ENCODE assay signal across 21 cellular contexts in genomic region chr7:134632052-134632451, GRCh38. TPM values are rescaled to one million over a fixed set of nuclear protein-coding genes. Genes with fewer than 3 reads are reported as not detected.
DNase-seq lines count a peak whose midpoint lies in the region; ATAC-seq, FAIRE-seq and TF ChIP-seq lines count a peak whose summit lies in the region.
"Had no signal": no experiment of that assay in that cellular context is flagged by ENCODE, and none has a peak within 500 bp of the region (broad histone marks: within the 10 kb centered on the region; RNA-seq: fewer than 3 reads in every experiment).

No MANE protein-coding gene starts in this region.

- FAIRE-seq in A549 (lab: Jason Lieb, UNC) (peak; percentile 39), endothelial cell of umbilical vein (lab: Jason Lieb, UNC) (no peak), GM12891 (lab: Jason Lieb, UNC) (no peak)
- FAIRE-seq: G401.6, H1 had no signal

- POLR2A ChIA-PET in A549 (lab: Yijun Ruan, JAX), result interaction anchor here (1.6 kb wide), 1 partner anchor 13 kb away, joined by 7 read pairs; no protein-coding TSS in a partner anchor
- POLR2A ChIA-PET in endothelial cell of umbilical vein (lab: Charles Lee), result interaction anchor here (1.5 kb wide), 1 partner anchor 14 kb away, joined by 8 read pairs; the partner anchor contains the start of gene BPGM

- TF ChIP-seq EP300 in A549 (IDR thresholded peaks at IDR 0.05), result no peak

- H3K27ac Mint-ChIP-seq in HFFc6, result peak overlapping the region; percentile 87; the same call in 1 of the 2 replicates
- H3K27ac Mint-ChIP-seq in effector memory CD8-positive, alpha-beta T cell, result no peak overlapping the region
- H3K27ac Mint-ChIP-seq: B cell; CD4-positive, CD25-positive, alpha-beta regulatory T cell; CD8-positive, alpha-beta T cell had no signal

- ATAC-seq in A549, result no peak
- no peak for ATAC-seq in effector memory CD8-positive, alpha-beta T cell (replicated peaks)
- ATAC-seq: CD8-positive, alpha-beta T cell had no signal

- H3K27me3 Mint-ChIP-seq in HFFc6 (ENCODE audit: insufficient read depth), result no peaks in the 10 kb centered on the region
- H3K27me3 Mint-ChIP-seq in effector memory CD8-positive, alpha-beta T cell, result peaks cover 32 to 42% of the 10 kb centered on the region in 2 donors

- H3K4me1 ChIP-seq in A549, result no peaks in the 10 kb centered on the region
- H3K4me1 ChIP-seq in endothelial cell of umbilical vein (ENCODE audit: control insufficient read depth, extremely low read depth, insufficient read depth, low read length), result peaks cover 29% of the 10 kb centered on the region
- H3K4me1 ChIP-seq: BLaER1, Caco-2 had no signal

- no peaks in the 10 kb centered on the region for H3K36me3 ChIP-seq in endothelial cell of umbilical vein (ENCODE audit: control insufficient read depth in 2 of 2, extremely low read depth in 1 of 2, insufficient read depth in 2 of 2, low read length in 2 of 2)
- H3K36me3 ChIP-seq: BLaER1 had no signal

- dilution Hi-C loops in endothelial cell of umbilical vein (cut with MboI; ENCODE audit: extremely low pct_ligation_motif_present, low sequenced_read_pairs), result no loop called here

- H3K27ac ChIP-seq in A549 (no peak overlapping the region), endothelial cell of umbilical vein (ENCODE audit: insufficient read depth, low read depth, low read length) (peak overlapping the region; percentile 95)
- H3K27ac ChIP-seq: BLaER1, C4-2B, GM23248 had no signal

- H3K9me3 ChIP-seq in A549 (no peaks in the 10 kb centered on the region), endothelial cell of umbilical vein (replicated peaks; ENCODE audit: control insufficient read depth, insufficient read depth, low read length) (no peaks in the 10 kb centered on the region)
- H3K9me3 ChIP-seq: BLaER1, Caco-2 had no signal

- H3K27me3 ChIP-seq in endothelial cell of umbilical vein (ENCODE audit: control insufficient read depth in 2 of 2, insufficient read depth in 2 of 2, low read length in 2 of 2), result no peaks in the 10 kb centered on the region
- H3K27me3 ChIP-seq: BLaER1 had no signal

- intact Hi-C loops in endothelial cell of umbilical vein (cut with micrococcal nuclease), result loop anchor here (5.0 kb wide), 1 partner anchor 540 kb away; the partner anchor contains the start of gene CYREN

- no peaks in the 10 kb centered on the region for H4K20me1 ChIP-seq in endothelial cell of umbilical vein (replicated peaks; ENCODE audit: control insufficient read depth, extremely low read depth, insufficient read depth, low read length)
- H4K20me1 ChIP-seq: BLaER1 had no signal

- H3K36me3 Mint-ChIP-seq in HFFc6 (ENCODE audit: low read depth), result no peaks in the 10 kb centered on the region
- peaks cover 3% of the 10 kb centered on the region for H3K36me3 Mint-ChIP-seq in effector memory CD8-positive, alpha-beta T cell (ENCODE audit: insufficient read depth)
- H3K36me3 Mint-ChIP-seq: CD4-positive, CD25-positive, alpha-beta regulatory T cell; CD8-positive, alpha-beta T cell had no signal

- H3K4me3 ChIP-seq in A549 (no peak overlapping the region), endothelial cell of umbilical vein (replicated peaks in 1 of 3; ENCODE audit: insufficient read depth in 1 of 3, low read depth in 1 of 3, low read length in 3 of 3) (no peak overlapping the region)
- H3K4me3 ChIP-seq: BLaER1, GM23248 had no signal

- CTCF ChIA-PET in A549 (lab: Yijun Ruan, JAX) (interaction anchor here (0.7 to 6.8 kb wide), 26 partner anchors 9 to 353 kb away, joined by 3 to 80 read pairs (median 4); partner anchors contain the start of genes AKR1B10, BPGM and CALD1), endothelial cell of umbilical vein (lab: Charles Lee) (interaction anchor here (1.1 to 7.0 kb wide), 22 partner anchors 11 to 642 kb away, joined by 3 to 163 read pairs (median 6); partner anchors contain the start of gene BPGM)

- H3K9me3 Mint-ChIP-seq in HFFc6, result no peaks in the 10 kb centered on the region
- H3K9me3 Mint-ChIP-seq in effector memory CD8-positive, alpha-beta T cell, result no peaks in the 10 kb centered on the region
- H3K9me3 Mint-ChIP-seq: CD4-positive, CD25-positive, alpha-beta regulatory T cell; CD8-positive, alpha-beta T cell had no signal

- no peak for TF ChIP-seq POLR2A in A549 (IDR thresholded peaks at IDR 0.05; ENCODE audit: low read length)
- TF ChIP-seq POLR2A in endothelial cell of umbilical vein (IDR thresholded peaks at IDR 0.05; ENCODE audit: low read depth, low read length), result no peak
- TF ChIP-seq POLR2A in GM12891 (IDR thresholded peaks at IDR 0.05; ENCODE audit: low read depth, low read length), result no peak

- no peak for TF ChIP-seq CTCF in A549 (IDR thresholded peaks at IDR 0.05)
- TF ChIP-seq CTCF in HFFc6 (IDR thresholded peaks at IDR 0.05), result no peak
- no peak for TF ChIP-seq CTCF in endothelial cell of umbilical vein (IDR thresholded peaks at IDR 0.05; ENCODE audit: extremely low read depth in 1 of 2, insufficient read depth in 1 of 2, low read depth in 1 of 2, low read length in 2 of 2)

- BruUV-seq in endothelial cell of umbilical vein (replicated peaks; lab: Mats Ljungman, UMichigan), result no TSS peak

- no peak overlapping the region for H2AFZ ChIP-seq in endothelial cell of umbilical vein (ENCODE audit: low read depth, low read length)
- H2AFZ ChIP-seq: GM23248 had no signal

- H3K4me3 Mint-ChIP-seq in HFFc6, result no peak overlapping the region
- H3K4me3 Mint-ChIP-seq in effector memory CD8-positive, alpha-beta T cell, result no peak overlapping the region
- H3K4me3 Mint-ChIP-seq: B cell; CD4-positive, CD25-positive, alpha-beta regulatory T cell; CD8-positive, alpha-beta T cell had no signal

- H3K9ac ChIP-seq in endothelial cell of umbilical vein (replicated peaks; ENCODE audit: extremely low read depth, insufficient read depth, low read length), result no peak overlapping the region
- H3K9ac ChIP-seq: BLaER1, GM23248 had no signal

- DNase-seq in A549 (ENCODE audit: low read depth in 1 of 2, low spot score in 1 of 2), result no peak
- DNase-seq in HFFc6, result no peak
- DNase-seq in NCI-H526 (lab: John Stamatoyannopoulos, UW), result peak; percentile 90 to 91
- DNase-seq in endothelial cell of umbilical vein (ENCODE audit: low read depth, low spot score), result no peak
- no peak for DNase-seq in GM12891 (ENCODE audit: insufficient read length, low spot score)
- no peak for DNase-seq in effector memory CD8-positive, alpha-beta T cell
- DNase-seq in HuH-7.5 (ENCODE audit: low spot score), result no peak
- DNase-seq: 8988T; Caco-2; CD4-positive, CD25-positive, alpha-beta regulatory T cell; CD8-positive, alpha-beta T cell; DMS153; DND-41; GM23248; H7; HCEC 1CT had no signal

- TF ChIP-seq RAD21 in A549 (conservative IDR thresholded peaks at IDR 0.05 in 1 of 2, IDR thresholded peaks at IDR 0.05 in 1 of 2), result no peak

- no peaks in the 10 kb centered on the region for H3K9me1 ChIP-seq in endothelial cell of umbilical vein (replicated peaks; ENCODE audit: control insufficient read depth, extremely low read depth, insufficient read depth, low read length)

- H3K79me2 ChIP-seq in endothelial cell of umbilical vein (ENCODE audit: control insufficient read depth, insufficient read depth, low read length), result no peaks in the 10 kb centered on the region

- H3K4me2 ChIP-seq in A549, result no peak overlapping the region
- no peak overlapping the region for H3K4me2 ChIP-seq in endothelial cell of umbilical vein (ENCODE audit: insufficient read depth, low read length)
- H3K4me2 ChIP-seq: BLaER1 had no signal

- H3K4me1 Mint-ChIP-seq in HFFc6 (ENCODE audit: low read depth), result peaks cover 62% of the 10 kb centered on the region
- H3K4me1 Mint-ChIP-seq in effector memory CD8-positive, alpha-beta T cell (ENCODE audit: low read depth in 2 of 2), result peaks cover 6 to 16% of the 10 kb centered on the region in 2 donors

TF ChIP-seq in A549, 52 proteins besides CTCF, POLR2A, EP300 and RAD21:
- TF ChIP-seq CEBPB (IDR thresholded peaks at IDR 0.05), result no peak
- peak; percentile 48 for TF ChIP-seq MAFK (IDR thresholded peaks at IDR 0.05; ENCODE audit: partially characterized antibody)
- peak; percentile 52; the same call in 1 of the 2 replicates for TF ChIP-seq NFE2L2 (conservative IDR thresholded peaks at IDR 0.05; ENCODE audit: low read length)

TF ChIP-seq in endothelial cell of umbilical vein, 7 proteins besides CTCF, POLR2A, EP300 and RAD21:
- TF ChIP-seq MYC (IDR thresholded peaks at IDR 0.05; ENCODE audit: low read depth, low read length) (no peak), MAX (IDR thresholded peaks at IDR 0.05; ENCODE audit: insufficient read depth, insufficient read length) (no peak), GATA2 (IDR thresholded peaks at IDR 0.05; ENCODE audit: insufficient read depth, insufficient read length, low read depth, low read length) (peak; percentile 30)
TF ChIP-seq in endothelial cell of umbilical vein: peak in this region for 1.

TF ChIP-seq in GM12891, 5 proteins besides CTCF, POLR2A, EP300 and RAD21:
- no peak for TF ChIP-seq SPI1 (IDR thresholded peaks at IDR 0.05; ENCODE audit: low read depth, low read length)
- TF ChIP-seq POU2F2 (IDR thresholded peaks at IDR 0.05; ENCODE audit: low read depth, low read length), result no peak
- no peak for TF ChIP-seq PAX5 (IDR thresholded peaks at IDR 0.05; ENCODE audit: insufficient read depth, low read length, severe bottlenecking)
- no peak for TF ChIP-seq POLR2AphosphoS5 (IDR thresholded peaks at IDR 0.05; ENCODE audit: low read depth, low read length)
- TF ChIP-seq TAF1 (IDR thresholded peaks at IDR 0.05; ENCODE audit: low read depth, low read length), result no peak

RNA-seq across cellular contexts. Expression of gene BPGM, which starts 14.6 kb away (rescaled TPM):
- polyA plus RNA-seq in A549 (2011; rRNA removed) (21.2 and 28.3 TPM in 2 replicates), A549 (2017; fragmentation: RNase III; extraction: RNeasy Plus Mini Kit Qiagen cat#74134 plus additional on column Dnase treatment) (16.3 to 19.4 TPM (median 18.7 TPM) in 3 replicates), endothelial cell of umbilical vein (18.9 and 24.2 TPM in 2 replicates)
- polyA plus RNA-seq in A549 (2012; cell fraction: cytosol; rRNA removed), result 9.4 and 10.4 TPM in 2 replicates
- polyA plus RNA-seq in A549 (2012; cell fraction: nucleus; rRNA removed), result 1.8 and 3.2 TPM in 2 replicates
- 6.0 and 7.3 TPM in 2 replicates for polyA minus RNA-seq in A549 (2011; rRNA and poly(A)+ RNA removed)
- 10 to 100 TPM; 34.4 to 57.3 (median 39.3) TPM for total RNA-seq in HFFc6 (2021; fragmentation: NEBNext Ultra II Directional; extraction: Animal tissue kit (Norgen Biotek cat#: 25700))
- total RNA-seq in endothelial cell of umbilical vein, result 28.3 and 44.4 TPM in 2 replicates
- polyA plus RNA-seq in endothelial cell of umbilical vein (2011; cell fraction: cytosol; rRNA removed), result 35.6 and 36.7 TPM in 2 replicates
- polyA plus RNA-seq in endothelial cell of umbilical vein (2011; cell fraction: nucleus; rRNA removed), result 24.4 and 31.7 TPM in 2 replicates
- polyA plus RNA-seq in endothelial cell of umbilical vein (2012), result 62.5 and 70.6 TPM in 2 replicates
- polyA minus RNA-seq in endothelial cell of umbilical vein, result 24.6 and 27.8 TPM in 2 replicates
- polyA minus RNA-seq in endothelial cell of umbilical vein (2011; cell fraction: cytosol; rRNA and poly(A)+ RNA removed), result 3.1 TPM
- 25.4 and 28.9 TPM in 2 replicates for polyA minus RNA-seq in endothelial cell of umbilical vein (2011; cell fraction: nucleus; rRNA and poly(A)+ RNA removed)
- 10.0 TPM for polyA plus RNA-seq in GM12891 (2012; ENCODE audit: low read depth, missing spikeins)

Comparison
In these comparisons a context has a peak if more than half of its experiments do, and no peak if none do; other contexts are left out.
1. DNase-seq: peak in NCI-H526 (2 of 2); none in A549 (0 of 2), HFFc6 (single experiment), endothelial cell of umbilical vein (single experiment), GM12891 (single experiment), effector memory CD8-positive, alpha-beta T cell (0 of 3) and HuH-7.5 (single experiment).